Comparison of ENCODE assay signal across 1 cellular context in the genomic region with DNA sequence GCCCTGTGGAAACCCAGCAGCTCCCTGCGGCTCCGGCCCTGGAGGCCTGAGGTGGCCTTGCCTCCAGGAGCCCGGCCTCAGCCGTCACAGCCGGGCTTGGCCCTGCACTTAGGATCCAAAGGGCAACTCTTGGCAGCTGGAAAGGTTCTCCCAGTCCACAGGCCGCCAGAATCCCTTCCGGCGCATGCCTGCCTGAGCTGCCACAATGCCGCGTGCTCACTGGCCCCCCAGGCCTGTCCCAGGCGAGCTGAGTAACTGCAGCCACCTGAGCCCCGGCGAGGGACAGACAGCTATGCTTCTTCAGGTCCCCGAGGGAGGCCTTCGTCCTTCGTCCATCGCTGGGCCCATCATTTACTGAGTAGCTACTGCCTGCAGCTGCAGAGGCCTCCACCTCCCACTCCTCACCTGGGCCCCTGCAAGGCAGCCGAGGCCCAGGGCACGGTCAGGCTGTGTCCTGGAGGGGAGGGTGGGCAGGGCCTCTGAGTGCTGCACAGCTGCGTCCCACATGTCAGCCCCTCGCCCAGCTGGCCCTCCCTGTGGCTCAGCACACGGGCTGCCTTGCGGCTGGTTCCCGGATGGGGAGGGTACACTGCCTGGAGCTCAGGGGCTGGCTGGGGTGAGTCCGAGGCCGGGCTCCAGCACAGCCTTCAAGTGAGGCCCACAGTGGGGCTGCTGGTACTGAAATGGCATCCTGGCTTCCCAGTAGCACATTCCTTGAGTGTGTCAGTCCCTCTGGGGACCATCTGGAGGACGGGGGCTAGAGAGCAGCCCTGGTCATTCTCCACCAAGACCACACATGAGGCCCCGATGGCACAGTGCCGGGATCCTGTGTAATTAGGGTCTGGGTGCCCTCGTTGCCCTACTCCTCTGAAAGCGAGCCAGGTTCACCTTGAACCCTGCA.
TF ChIP-seq lines count a peak whose summit lies in the region.

No MANE protein-coding gene starts in this region.

TF ChIP-seq in SK-N-SH, 30 proteins besides CTCF, POLR2A, EP300 and RAD21 (continued from another document):
- peak; percentile 43 for TF ChIP-seq CHD2 (IDR thresholded peaks at IDR 0.05; ENCODE audit: low read length, partially characterized antibody)
